ENCODE assay signal across 26 cellular contexts in the genomic region with DNA sequence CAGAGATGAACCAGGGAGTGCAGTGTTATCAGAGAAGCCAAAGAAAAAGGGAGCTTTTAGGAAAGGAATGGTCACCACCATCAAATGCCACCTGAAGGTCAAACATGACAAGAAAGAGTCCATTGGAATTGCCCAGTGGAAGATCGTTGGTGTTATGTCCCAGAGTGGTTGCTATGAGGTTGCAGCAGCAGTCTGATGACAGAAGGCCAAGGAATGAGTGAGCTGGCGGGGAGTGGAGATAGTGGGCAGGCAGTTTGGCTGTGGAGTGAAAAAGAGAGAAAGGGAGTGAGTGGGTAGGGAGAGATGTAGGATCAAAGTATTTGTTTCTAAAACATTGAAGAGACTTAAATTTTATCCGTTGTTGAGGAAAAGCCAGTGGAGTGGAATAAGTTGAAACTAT.
A peak's percentile ranks its signal among the peaks of the same experiment; 100 is the strongest.
DNase-seq lines count a peak whose midpoint lies in the region; ATAC-seq and TF ChIP-seq lines count a peak whose summit lies in the region.
"Had no signal": no experiment of that assay in that cellular context is flagged by ENCODE, and none has a peak within 500 bp of the region (broad histone marks: within the 10 kb centered on the region; RNA-seq: fewer than 3 reads in every experiment).

No MANE protein-coding gene starts in this region.

- no peak overlapping the region for H3K18ac ChIP-seq in IMR-90 (ENCODE audit: low read depth, low read length)

- TF ChIP-seq POLR2A in IMR-90 (IDR thresholded peaks at IDR 0.05; ENCODE audit: low read depth, low read length) = no peak

- no peak overlapping the region for H3K27ac ChIP-seq in IMR-90 (ENCODE audit: insufficient read depth, low read length)
- H3K27ac ChIP-seq: A549, HL-60, SJCRH30 had no signal

- no peaks in the 10 kb centered on the region for H3K27me3 ChIP-seq in IMR-90 (ENCODE audit: control insufficient read depth, insufficient read depth, low read length)
- H3K27me3 ChIP-seq: SJCRH30 had no signal

- H3K36me3 Mint-ChIP-seq in WTC11 = peaks cover 26% of the 10 kb centered on the region

- H3K56ac ChIP-seq in IMR-90 (ENCODE audit: extremely low read depth, insufficient read depth, low read length) = no peak overlapping the region

- no peak overlapping the region for H3K4me2 ChIP-seq in IMR-90 (ENCODE audit: low read depth, low read length)
- H3K4me2 ChIP-seq: A549 had no signal

- H3K14ac ChIP-seq in IMR-90 (replicated peaks; ENCODE audit: low read depth, low read length) = no peak overlapping the region

- no peak overlapping the region for H4K5ac ChIP-seq in IMR-90 (ENCODE audit: low read depth, low read length)

- H2AK9ac ChIP-seq in IMR-90 (replicated peaks; ENCODE audit: low read depth, low read length, poor library complexity) = no peak overlapping the region

- H3K4me1 ChIP-seq in IMR-90 (ENCODE audit: control insufficient read depth, insufficient read depth, low read length) = peaks cover 6% of the 10 kb centered on the region
- H3K4me1 ChIP-seq: A549, HAP-1, SJCRH30 had no signal

- H2BK120ac ChIP-seq in IMR-90 (ENCODE audit: low read depth, low read length) = no peak overlapping the region

- no peak overlapping the region for H4K91ac ChIP-seq in IMR-90 (ENCODE audit: insufficient read depth, low read depth, low read length)

- H3K4ac ChIP-seq in IMR-90 (ENCODE audit: low read depth, low read length) = no peak overlapping the region

- CTCF ChIA-PET in IMR-90 (lab: Yijun Ruan, JAX) = no interaction called here
- CTCF ChIA-PET in WTC11 (lab: Charles Lee) = interaction anchor here (1.1 kb wide), 1 partner anchor 56 kb away, joined by 3 read pairs; no protein-coding TSS in a partner anchor

- no peak overlapping the region for H3K4me3 ChIP-seq in IMR-90 (ENCODE audit: insufficient read depth, low read depth, low read length)
- no peak overlapping the region for H3K4me3 ChIP-seq in fibroblast of the aortic adventitia (ENCODE audit: low read depth, low read length)
- H3K4me3 ChIP-seq: A549, GM12878, HAP-1, SJCRH30 had no signal

- H2AFZ ChIP-seq in IMR-90 (replicated peaks; ENCODE audit: low read length, poor library complexity) = no peak overlapping the region

- no peak overlapping the region for H4K8ac ChIP-seq in IMR-90 (ENCODE audit: low read depth in 2 of 2, low read length in 2 of 2)

- H2BK20ac ChIP-seq in IMR-90 (ENCODE audit: low read depth, low read length) = no peak overlapping the region

- no peaks in the 10 kb centered on the region for H4K20me1 ChIP-seq in IMR-90 (ENCODE audit: insufficient read depth, low read length)

- H3K23ac ChIP-seq in IMR-90 (ENCODE audit: low read depth, low read length) = no peak overlapping the region

- peak; percentile 23 for DNase-seq in EH (ENCODE audit: low read depth)
- DNase-seq in IMR-90 = peak; percentile 33
- peak; percentile 40 for DNase-seq in fibroblast of the aortic adventitia (ENCODE audit: low read depth)
- DNase-seq in stromal cell of bone marrow (ENCODE audit: low read depth) = peak; percentile 17
- no peak for DNase-seq in NCI-H2107 treated with DMSO at 0.1 percent for 48 hours (lab: John Stamatoyannopoulos, UW; ENCODE audit: unreplicated experiment)
- no peak for DNase-seq in WTC11 (ENCODE audit: low spot score)
- DNase-seq: Calu3; DMS79 treated with DMSO at 0.1 percent for 48 hours; GOT3; NCI-H1092; NCI-H1417 treated with DMSO at 0.1 percent for 48 hours; NCI-H1694 treated with DMSO at 0.1 percent for 48 hours; NCI-H2081 treated with DMSO at 0.1 percent for 48 hours; NCI-H446; NCI-H524 treated with DMSO at 0.1 percent for 48 hours; NCI-H82; NK-92 treated with Interleukin-12 subunit alpha and Interleukin-12 subunit beta, amount 100 ng/mL, for 24 hours; PC-3; SJCRH30 had no signal

- TF ChIP-seq RAD21 in IMR-90 (IDR thresholded peaks at IDR 0.05; ENCODE audit: low read length) = no peak

- in situ Hi-C loops in IMR-90 (cut with MboI; ENCODE audit: low sequenced_read_pairs) = no loop called here

- H3K4me1 Mint-ChIP-seq in WTC11 = no peaks in the 10 kb centered on the region

- H3K4me3 Mint-ChIP-seq in WTC11 = no peak overlapping the region

- H3K27me3 Mint-ChIP-seq in WTC11 (ENCODE audit: low read depth) = no peaks in the 10 kb centered on the region; the same call in none of the 2 replicates

- 45% methylated on average over 3 of the region's 3 CpGs; no CpG with 5 or more reads in 1 of the 2 experiments for WGBS in IMR-90 (ENCODE audit: extremely low coverage in 2 of 2, insufficient read length in 1 of 2), 2 experiments

- no peak overlapping the region for H2BK15ac ChIP-seq in IMR-90 (ENCODE audit: low read depth, low read length)

- TF ChIP-seq CTCF in IMR-90 (conservative IDR thresholded peaks at IDR 0.05; ENCODE audit: low read depth, low read length) (no peak), fibroblast of the aortic adventitia (IDR thresholded peaks at IDR 0.05; ENCODE audit: insufficient read depth, low read length) (no peak), WTC11 (IDR thresholded peaks at IDR 0.05) (no peak)

- POLR2A ChIA-PET in IMR-90 (lab: Charles Lee; ENCODE audit: unreplicated experiment) = no interaction called here
- POLR2A ChIA-PET in WTC11 (lab: Charles Lee) = no interaction called here

- no peaks in the 10 kb centered on the region for H3K36me3 ChIP-seq in IMR-90 (ENCODE audit: control insufficient read depth, insufficient read depth, low read length)
- H3K36me3 ChIP-seq: HAP-1, SJCRH30 had no signal

- H3K27ac Mint-ChIP-seq in WTC11 = no peak overlapping the region

- H2AK5ac ChIP-seq in IMR-90 (ENCODE audit: low read depth, low read length) = no peak overlapping the region

- dilution Hi-C loops in IMR-90 (cut with HindIII; ENCODE audit: low sequenced_read_pairs, unreplicated experiment) = no loop called here

- no peak overlapping the region for H2BK5ac ChIP-seq in IMR-90 (ENCODE audit: low read depth, low read length, poor library complexity, severe bottlenecking)

- no peaks in the 10 kb centered on the region for H3K9me1 ChIP-seq in IMR-90 (ENCODE audit: insufficient read depth, low read length)

- peaks cover 34% of the 10 kb centered on the region for H3K9me3 Mint-ChIP-seq in WTC11

- ATAC-seq in IMR-90 (ENCODE audit: low read depth) (no peak), GM21360 (IDR thresholded peaks at IDR 0.05; ENCODE audit: unreplicated experiment) (no peak), WTC11 (no peak)
- ATAC-seq: A549, GM12878, PC-3, Right ventricle myocardium inferior, SK-N-SH treated with all-trans-retinoic acid at 6 μM for 48 hours had no signal

- no TSS peak for BruUV-seq in IMR-90 (replicated peaks; lab: Mats Ljungman, UMichigan)

- no peak overlapping the region for H3K9ac ChIP-seq in IMR-90 (ENCODE audit: low read depth, low read length)

- H3K9me3 ChIP-seq in IMR-90 (ENCODE audit: control insufficient read depth, insufficient read depth, low read length) = peaks cover 12% of the 10 kb centered on the region

- H3K79me1 ChIP-seq in IMR-90 (ENCODE audit: low read depth in 1 of 2, low read length in 2 of 2) = no peaks in the 10 kb centered on the region

- intact Hi-C loops in IMR-90 (cut with micrococcal nuclease) = no loop called here

TF ChIP-seq in IMR-90, 13 proteins besides CTCF, POLR2A, EP300 and RAD21:
- TF ChIP-seq BHLHE40 (IDR thresholded peaks at IDR 0.05; ENCODE audit: low read depth, low read length) (no peak), RFX5 (IDR thresholded peaks at IDR 0.05; ENCODE audit: low read depth, low read length) (no peak), CEBPB (IDR thresholded peaks at IDR 0.05; ENCODE audit: low read depth, low read length) (peak; percentile 38; the same call in 1 of the 2 replicates), CHD1 (IDR thresholded peaks at IDR 0.05; ENCODE audit: low read depth, low read length) (no peak), MXI1 (IDR thresholded peaks at IDR 0.05; ENCODE audit: borderline replicate concordance, low read depth, low read length) (no peak)
- TF ChIP-seq, protein P1, sequence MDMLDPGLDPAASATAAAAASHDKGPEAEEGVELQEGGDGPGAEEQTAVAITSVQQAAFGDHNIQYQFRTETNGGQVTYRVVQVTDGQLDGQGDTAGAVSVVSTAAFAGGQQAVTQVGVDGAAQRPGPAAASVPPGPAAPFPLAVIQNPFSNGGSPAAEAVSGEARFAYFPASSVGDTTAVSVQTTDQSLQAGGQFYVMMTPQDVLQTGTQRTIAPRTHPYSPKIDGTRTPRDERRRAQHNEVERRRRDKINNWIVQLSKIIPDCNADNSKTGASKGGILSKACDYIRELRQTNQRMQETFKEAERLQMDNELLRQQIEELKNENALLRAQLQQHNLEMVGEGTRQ (IDR thresholded peaks at IDR 0.05; ENCODE audit: low read depth, low read length) = no peak

TF ChIP-seq in WTC11, 78 proteins besides CTCF, POLR2A, EP300 and RAD21 (continues in another document):
- TF ChIP-seq, protein P2, sequence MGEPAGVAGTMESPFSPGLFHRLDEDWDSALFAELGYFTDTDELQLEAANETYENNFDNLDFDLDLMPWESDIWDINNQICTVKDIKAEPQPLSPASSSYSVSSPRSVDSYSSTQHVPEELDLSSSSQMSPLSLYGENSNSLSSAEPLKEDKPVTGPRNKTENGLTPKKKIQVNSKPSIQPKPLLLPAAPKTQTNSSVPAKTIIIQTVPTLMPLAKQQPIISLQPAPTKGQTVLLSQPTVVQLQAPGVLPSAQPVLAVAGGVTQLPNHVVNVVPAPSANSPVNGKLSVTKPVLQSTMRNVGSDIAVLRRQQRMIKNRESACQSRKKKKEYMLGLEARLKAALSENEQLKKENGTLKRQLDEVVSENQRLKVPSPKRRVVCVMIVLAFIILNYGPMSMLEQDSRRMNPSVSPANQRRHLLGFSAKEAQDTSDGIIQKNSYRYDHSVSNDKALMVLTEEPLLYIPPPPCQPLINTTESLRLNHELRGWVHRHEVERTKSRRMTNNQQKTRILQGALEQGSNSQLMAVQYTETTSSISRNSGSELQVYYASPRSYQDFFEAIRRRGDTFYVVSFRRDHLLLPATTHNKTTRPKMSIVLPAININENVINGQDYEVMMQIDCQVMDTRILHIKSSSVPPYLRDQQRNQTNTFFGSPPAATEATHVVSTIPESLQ (CRISPR knock-in tag; IDR thresholded peaks at IDR 0.05) = no peak
- TF ChIP-seq MXD4 (CRISPR knock-in tag; IDR thresholded peaks at IDR 0.05; ENCODE audit: borderline replicate concordance) = no peak
- TF ChIP-seq, protein P3, sequence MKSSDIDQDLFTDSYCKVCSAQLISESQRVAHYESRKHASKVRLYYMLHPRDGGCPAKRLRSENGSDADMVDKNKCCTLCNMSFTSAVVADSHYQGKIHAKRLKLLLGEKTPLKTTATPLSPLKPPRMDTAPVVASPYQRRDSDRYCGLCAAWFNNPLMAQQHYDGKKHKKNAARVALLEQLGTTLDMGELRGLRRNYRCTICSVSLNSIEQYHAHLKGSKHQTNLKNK (CRISPR knock-in tag; IDR thresholded peaks at IDR 0.05) = no peak
- TF ChIP-seq GRHL2 (CRISPR knock-in tag; IDR thresholded peaks at IDR 0.05; ENCODE audit: insufficient replicate concordance, severe bottlenecking) = no peak
- no peak for TF ChIP-seq JAZF1 (CRISPR knock-in tag; IDR thresholded peaks at IDR 0.05)
- no peak for TF ChIP-seq CBFB (CRISPR knock-in tag; IDR thresholded peaks at IDR 0.05; ENCODE audit: low read depth)
- TF ChIP-seq SOX15 (CRISPR knock-in tag; IDR thresholded peaks at IDR 0.05) = no peak
- TF ChIP-seq ZNF396 (CRISPR knock-in tag; IDR thresholded peaks at IDR 0.05; ENCODE audit: borderline replicate concordance) = no peak
- TF ChIP-seq NR1H2 (CRISPR knock-in tag; IDR thresholded peaks at IDR 0.05) = no peak
- TF ChIP-seq MYBL2 (CRISPR knock-in tag; IDR thresholded peaks at IDR 0.05) = no peak

Comparison
In these comparisons a context has a peak if more than half of its experiments do, and no peak if none do; other contexts are left out.
1. DNase-seq: peak in EH (single experiment), IMR-90 (single experiment), fibroblast of the aortic adventitia (single experiment) and stromal cell of bone marrow (single experiment); none in NCI-H2107 treated with DMSO at 0.1 percent for 48 hours (single experiment) and WTC11 (single experiment).